ENCODE assay signal across 13 cellular contexts in the genomic region with DNA sequence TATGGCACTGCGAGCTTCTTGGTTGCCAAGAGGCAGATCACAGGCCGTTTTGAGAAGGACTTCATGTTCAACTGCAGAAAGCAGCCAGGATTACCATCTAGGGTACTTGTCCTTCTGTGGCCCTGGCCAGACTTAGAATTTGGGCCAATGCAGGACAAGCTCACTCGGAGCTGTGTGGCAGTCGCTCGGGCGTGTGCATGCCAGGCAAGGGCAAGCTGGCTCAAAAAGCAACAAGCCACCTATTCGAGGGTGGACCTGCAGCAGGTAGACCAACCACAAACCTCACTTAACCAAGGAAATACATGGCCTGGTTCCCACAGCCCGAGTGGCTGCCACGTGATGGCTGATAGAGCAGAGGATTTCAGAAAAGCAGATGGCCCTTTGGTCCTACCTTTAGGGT. TPM values are rescaled to one million over a fixed set of nuclear protein-coding genes. Genes with fewer than 3 reads are reported as not detected.
DNase-seq lines count a peak whose midpoint lies in the region; ATAC-seq and TF ChIP-seq lines count a peak whose summit lies in the region.
"Not testable (repeated sequence)": the region's sequence is repeated elsewhere in the genome, so short reads cannot be mapped to it uniquely, and the experiment has no call there.
"Had no signal": no experiment of that assay in that cellular context is flagged by ENCODE, and none has a peak within 500 bp of the region (broad histone marks: within the 10 kb centered on the region; RNA-seq: fewer than 3 reads in every experiment).

No MANE protein-coding gene starts in this region.

- H3K9me3 Mint-ChIP-seq in central memory CD8-positive, alpha-beta T cell; stimulated activated effector memory CD8-positive, alpha-beta T cell treated with anti-CD3 and anti-CD28 coated beads, Interleukin-12 subunit alpha, Interleukin-12 subunit beta, amount 100 ng/mL, for 72 hours: not testable (repeated sequence)

- H3K4me3 ChIP-seq in upper lobe of left lung, upper lobe of right lung: not testable (repeated sequence)

- not testable (repeated sequence) for H3K27ac ChIP-seq in upper lobe of left lung, upper lobe of right lung

- H3K4me3 Mint-ChIP-seq in central memory CD8-positive, alpha-beta T cell; stimulated activated effector memory CD8-positive, alpha-beta T cell treated with anti-CD3 and anti-CD28 coated beads, Interleukin-12 subunit alpha, Interleukin-12 subunit beta, amount 100 ng/mL, for 72 hours: not testable (repeated sequence)

- H3K4me1 ChIP-seq in upper lobe of left lung, upper lobe of right lung: not testable (repeated sequence)

- H3K9me3 ChIP-seq in upper lobe of left lung, upper lobe of right lung: not testable (repeated sequence)

- intact Hi-C loops in upper lobe of right lung (cut with DNase I): not testable (repeated sequence)

- ATAC-seq in central memory CD8-positive, alpha-beta T cell (replicated peaks; ENCODE audit: extremely low read depth, poor library complexity, severe bottlenecking): peak; percentile 24
- peak; percentile 24 for ATAC-seq in stimulated activated effector memory CD8-positive, alpha-beta T cell treated with anti-CD3 and anti-CD28 coated beads, Interleukin-12 subunit alpha, Interleukin-12 subunit beta, amount 100 ng/mL, for 72 hours
- ATAC-seq in upper lobe of left lung (ENCODE audit: low FRiP score in 2 of 2) (peak; percentile 28 to 82), upper lobe of right lung (peak; percentile 32)

- not testable (repeated sequence) for H3K27me3 ChIP-seq in upper lobe of left lung, upper lobe of right lung

- not testable (repeated sequence) for H3K27ac Mint-ChIP-seq in central memory CD8-positive, alpha-beta T cell (ENCODE audit: low read depth); stimulated activated effector memory CD8-positive, alpha-beta T cell treated with anti-CD3 and anti-CD28 coated beads, Interleukin-12 subunit alpha, Interleukin-12 subunit beta, amount 100 ng/mL, for 72 hours

- not testable (repeated sequence) for TF ChIP-seq CTCF in upper lobe of left lung (IDR thresholded peaks at IDR 0.05); upper lobe of right lung (IDR thresholded peaks at IDR 0.05)

- H3K36me3 Mint-ChIP-seq in central memory CD8-positive, alpha-beta T cell (ENCODE audit: insufficient read depth); stimulated activated effector memory CD8-positive, alpha-beta T cell treated with anti-CD3 and anti-CD28 coated beads, Interleukin-12 subunit alpha, Interleukin-12 subunit beta, amount 100 ng/mL, for 72 hours: not testable (repeated sequence)

- no CpG with 5 or more reads among the region's 9 CpGs for WGBS in upper lobe of left lung, 2 donors

- not testable (repeated sequence) for H3K4me1 Mint-ChIP-seq in central memory CD8-positive, alpha-beta T cell; stimulated activated effector memory CD8-positive, alpha-beta T cell treated with anti-CD3 and anti-CD28 coated beads, Interleukin-12 subunit alpha, Interleukin-12 subunit beta, amount 100 ng/mL, for 72 hours

- DNase-seq in central memory CD8-positive, alpha-beta T cell (ENCODE audit: low spot score in 2 of 2); stimulated activated effector memory CD8-positive, alpha-beta T cell treated with anti-CD3 and anti-CD28 coated beads, Interleukin-12 subunit alpha, Interleukin-12 subunit beta, amount 100 ng/mL, for 72 hours (ENCODE audit: low spot score in 2 of 2); upper lobe of left lung; upper lobe of right lung: not testable (repeated sequence)

- not testable (repeated sequence) for TF ChIP-seq POLR2A in upper lobe of left lung (IDR thresholded peaks at IDR 0.05)

- not testable (repeated sequence) for TF ChIP-seq EP300 in upper lobe of left lung (IDR thresholded peaks at IDR 0.05)

- not testable (repeated sequence) for H3K36me3 ChIP-seq in upper lobe of left lung, upper lobe of right lung

- H3K27me3 Mint-ChIP-seq in central memory CD8-positive, alpha-beta T cell: not testable (repeated sequence)

RNA-seq across cellular contexts. Expression of a gene that starts 39.3 kb away (rescaled TPM):
- total RNA-seq in upper lobe of left lung (not detected), upper lobe of right lung (not detected)
- total RNA-seq: A172; A673; Caco-2; Calu3; CD4-positive, alpha-beta memory T cell; CD4-positive, alpha-beta T cell; CD4-positive, CD25-positive, alpha-beta regulatory T cell; CD8-positive, alpha-beta memory T cell; CD8-positive, alpha-beta T cell had no signal
